10 cellular contexts compared by ENCODE assay signal in genomic region chr12:120227233-120228040, GRCh38. TPM values are rescaled to one million over a fixed set of nuclear protein-coding genes. Genes with fewer than 3 reads are reported as not detected.
A peak's percentile ranks its signal among the peaks of the same experiment; 100 is the strongest.
DNase-seq lines count a peak whose midpoint lies in the region; ATAC-seq and TF ChIP-seq lines count a peak whose summit lies in the region.
"Had no signal": no experiment of that assay in that cellular context is flagged by ENCODE, and none has a peak within 500 bp of the region (broad histone marks: within the 10 kb centered on the region; RNA-seq: fewer than 3 reads in every experiment).

No MANE protein-coding gene starts in this region.

- no peak for DNase-seq in left ventricle myocardium inferior
- DNase-seq in Right ventricle myocardium inferior (ENCODE audit: missing footprints): no peak
- no peak for DNase-seq in adrenal gland
- DNase-seq in mesendoderm: no peak
- DNase-seq in vagina (ENCODE audit: extremely low spot score in 2 of 2): no peak
- no peak for DNase-seq in NCI-H187 treated with DMSO at 0.1 percent for 48 hours (lab: John Stamatoyannopoulos, UW)
- DNase-seq in stimulated activated CD4-positive, alpha-beta T cell treated with anti-CD3 and anti-CD28 coated beads, Interleukin-4, amount 100 ng/mL, for 24 hours: no peak
- DNase-seq in NCI-H1092 treated with DMSO at 0.1 percent for 48 hours (lab: John Stamatoyannopoulos, UW): no peak

- H4K5ac ChIP-seq in mesendoderm (ENCODE audit: low read length): no peak overlapping the region

- H3K27me3 ChIP-seq in left ventricle myocardium inferior (ENCODE audit: low read depth) (no peaks in the 10 kb centered on the region), adrenal gland (no peaks in the 10 kb centered on the region), mesendoderm (ENCODE audit: insufficient read depth, low read length, poor library complexity) (no peaks in the 10 kb centered on the region), vagina (no peaks in the 10 kb centered on the region)

- no peak overlapping the region for H2BK15ac ChIP-seq in mesendoderm (replicated peaks; ENCODE audit: low read depth)

- peak overlapping the region; percentile 34 for H3K9ac ChIP-seq in mesendoderm (ENCODE audit: low read length)

- no peak overlapping the region for H3K23ac ChIP-seq in mesendoderm (ENCODE audit: low read length)

- no peak for ATAC-seq in Right ventricle myocardium inferior

- no peaks in the 10 kb centered on the region for H3K9me3 ChIP-seq in left ventricle myocardium inferior (replicated peaks)
- H3K9me3 ChIP-seq in adrenal gland (replicated peaks in 1 of 3): no peaks in the 10 kb centered on the region
- no peaks in the 10 kb centered on the region for H3K9me3 ChIP-seq in vagina

- H3K4me3 ChIP-seq in left ventricle myocardium inferior (no peak overlapping the region), adrenal gland (no peak overlapping the region), mesendoderm (ENCODE audit: low read length) (no peak overlapping the region), vagina (no peak overlapping the region)

- H3K56ac ChIP-seq in mesendoderm (ENCODE audit: low read length): peak overlapping the region; percentile 82

- no peak overlapping the region for H2BK120ac ChIP-seq in mesendoderm (ENCODE audit: low read depth, low read length)

- peaks cover 27% of the 10 kb centered on the region for H3K36me3 ChIP-seq in left ventricle myocardium inferior
- peaks cover 0 to 29% of the 10 kb centered on the region in 2 donors for H3K36me3 ChIP-seq in adrenal gland (replicated peaks in 1 of 2)
- peaks cover 7% of the 10 kb centered on the region for H3K36me3 ChIP-seq in mesendoderm (ENCODE audit: control insufficient read depth, insufficient read depth, low read length)
- H3K36me3 ChIP-seq in vagina: peaks cover 0 to 14% of the 10 kb centered on the region in 2 donors

- no peak overlapping the region for H3K4me2 ChIP-seq in mesendoderm (ENCODE audit: low read length)

- peak overlapping the region; percentile 64 for H3K18ac ChIP-seq in mesendoderm (ENCODE audit: low read length)

- intact Hi-C loops in left ventricle myocardium inferior (cut with micrococcal nuclease): loop anchor here (5.0 kb wide), 1 partner anchor 40 kb away; the partner anchor contains the start of gene PXN
- intact Hi-C loops in Right ventricle myocardium inferior (cut with DNase I): loop anchor here (1.0 kb wide), 1 partner anchor 38 kb away; the partner anchor contains the start of gene PXN
- intact Hi-C loops in adrenal gland (cut with DNase I): loop anchor here (2.0 kb wide), 1 partner anchor 39 kb away; no protein-coding TSS in a partner anchor
- intact Hi-C loops in vagina (cut with DNase I): loop anchor here (2.0 kb wide), 1 partner anchor 37 kb away; the partner anchor contains the start of gene PXN

- H3K79me2 ChIP-seq in mesendoderm (ENCODE audit: control insufficient read depth, insufficient read depth, low read length): peaks cover 43% of the 10 kb centered on the region

- H3K79me1 ChIP-seq in mesendoderm (ENCODE audit: low read length): peaks cover 18% of the 10 kb centered on the region

- H2BK5ac ChIP-seq in mesendoderm (ENCODE audit: low read length): peak overlapping the region; percentile 75

- 64 to 76% (median 74%) methylated on average over 8 of the region's 8 CpGs for WGBS in adrenal gland, 4 donors
- WGBS in mesendoderm (ENCODE audit: extremely low coverage, insufficient coverage, low lambda C conversion rate): no CpG with 5 or more reads among the region's 8 CpGs

- H3K4me1 ChIP-seq in left ventricle myocardium inferior: peaks cover 89% of the 10 kb centered on the region
- peaks cover 43 to 66% of the 10 kb centered on the region in 2 donors for H3K4me1 ChIP-seq in adrenal gland (replicated peaks in 1 of 2)
- peaks cover 43% of the 10 kb centered on the region for H3K4me1 ChIP-seq in mesendoderm (ENCODE audit: control insufficient read depth, low read depth, low read length)
- H3K4me1 ChIP-seq in vagina: peaks cover 81% of the 10 kb centered on the region

- no peak overlapping the region for H4K8ac ChIP-seq in mesendoderm (ENCODE audit: low read depth, low read length)

- H3K4ac ChIP-seq in mesendoderm (ENCODE audit: low read depth, low read length): peak overlapping the region; percentile 90

- TF ChIP-seq CTCF in left ventricle myocardium inferior (IDR thresholded peaks at IDR 0.05; ENCODE audit: borderline replicate concordance): no peak
- no peak for TF ChIP-seq CTCF in adrenal gland (IDR thresholded peaks at IDR 0.05)
- no peak for TF ChIP-seq CTCF in vagina (IDR thresholded peaks at IDR 0.05)

- H2AK5ac ChIP-seq in mesendoderm (ENCODE audit: low read length): peak overlapping the region; percentile 1

- H3K27ac ChIP-seq in left ventricle myocardium inferior (replicated peaks): peak overlapping the region; percentile 96
- peak overlapping the region in 3 of 5 donors; percentile 24 to 98 (median 95) for H3K27ac ChIP-seq in adrenal gland
- H3K27ac ChIP-seq in mesendoderm (ENCODE audit: low read depth, low read length): peak overlapping the region; percentile 96
- H3K27ac ChIP-seq in vagina: peak overlapping the region; percentile 85
- H3K27ac ChIP-seq: HL-60, WERI-Rb-1 had no signal

- TF ChIP-seq POLR2A in adrenal gland (IDR thresholded peaks at IDR 0.05) (no peak), vagina (IDR thresholded peaks at IDR 0.05) (no peak)

RNA-seq across cellular contexts. Expression of gene RPLP0, which starts 26.5 kb away (rescaled TPM):
- total RNA-seq in left ventricle myocardium inferior: 712 TPM
- total RNA-seq in Right ventricle myocardium inferior: 892 TPM
- 1,000 to 10,000 TPM; 1,495 to 3,084 (median 1,728) TPM for total RNA-seq in adrenal gland
- 1,000 to 10,000 TPM; 1,257 to 2,060 (median 2,032) TPM for polyA plus RNA-seq in adrenal gland
- polyA plus RNA-seq in mesendoderm (2013, experiment 1 of 2): 3,852 TPM
- polyA plus RNA-seq in mesendoderm (2013, experiment 2 of 2): 3,764 TPM
- total RNA-seq in vagina: 2,837 TPM

RNA-seq across cellular contexts. Expression of gene GCN1, which starts 32.9 kb away (rescaled TPM):
- total RNA-seq in left ventricle myocardium inferior (36.0 TPM), Right ventricle myocardium inferior (35.7 TPM), adrenal gland (10 to 100 TPM; 42.4 to 98.5 (median 56.2) TPM), vagina (62.6 TPM)
- 10 to 100 TPM; 22.0 to 31.3 (median 25.3) TPM for polyA plus RNA-seq in adrenal gland
- 33.6 TPM for polyA plus RNA-seq in mesendoderm (2013, experiment 1 of 2)
- 32.3 TPM for polyA plus RNA-seq in mesendoderm (2013, experiment 2 of 2)

RNA-seq across cellular contexts. Expression of gene PXN, which starts 38.1 kb away (rescaled TPM):
- total RNA-seq in left ventricle myocardium inferior (59.8 TPM), Right ventricle myocardium inferior (63.7 TPM), adrenal gland (100 to 1,000 TPM in 4 of 8 donors, 10 to 100 TPM in 4; 45.3 to 156 (median 85.7) TPM), vagina (95.3 TPM)
- 100 to 1,000 TPM in 2 of 3 donors, 10 to 100 TPM in 1; 79.9 to 142 (median 123) TPM for polyA plus RNA-seq in adrenal gland
- polyA plus RNA-seq in mesendoderm (2013, experiment 1 of 2): 147 TPM
- 148 TPM for polyA plus RNA-seq in mesendoderm (2013, experiment 2 of 2)
